16 cellular contexts compared by ENCODE assay signal in the genomic region with DNA sequence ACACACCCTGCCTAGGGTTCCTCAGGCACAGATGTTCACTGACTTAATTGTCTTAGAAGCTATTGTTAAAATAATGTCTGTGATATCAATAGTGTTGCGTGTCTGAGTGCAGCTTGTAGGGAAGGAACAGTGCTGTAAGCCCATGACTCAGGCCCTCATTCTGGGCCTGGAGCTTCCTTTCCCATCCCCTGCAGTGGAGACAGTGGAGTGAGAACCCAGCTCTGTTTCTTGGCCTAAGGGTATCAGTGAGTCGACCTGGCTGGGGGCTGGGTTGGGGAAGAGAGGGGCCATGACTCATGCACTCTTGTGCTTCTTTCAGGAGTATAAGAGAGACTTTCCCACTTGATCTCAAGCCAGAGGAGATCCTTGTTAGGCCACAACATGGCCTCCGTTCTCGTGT.
DNase-seq lines count a peak whose midpoint lies in the region; ATAC-seq and TF ChIP-seq lines count a peak whose summit lies in the region.
"Had no signal": no experiment of that assay in that cellular context is flagged by ENCODE, and none has a peak within 500 bp of the region (broad histone marks: within the 10 kb centered on the region; RNA-seq: fewer than 3 reads in every experiment).

No MANE protein-coding gene starts in this region.

- TF ChIP-seq CTCF in HFFc6 (IDR thresholded peaks at IDR 0.05) (no peak), left lung (IDR thresholded peaks at IDR 0.05) (no peak), transverse colon (IDR thresholded peaks at IDR 0.05) (no peak)

- no peak for TF ChIP-seq EP300 in transverse colon (IDR thresholded peaks at IDR 0.05; ENCODE audit: low read depth)

- TF ChIP-seq POLR2A in transverse colon (IDR thresholded peaks at IDR 0.05) = no peak

- H3K27me3 Mint-ChIP-seq in HFFc6 (ENCODE audit: insufficient read depth) = peaks cover 2% of the 10 kb centered on the region; the same call in 1 of the 2 replicates
- no peaks in the 10 kb centered on the region for H3K27me3 Mint-ChIP-seq in activated naive CD4-positive, alpha-beta T cell treated with anti-CD3 and anti-CD28 coated beads for 36 hours (ENCODE audit: low read depth)

- in situ Hi-C loops in transverse colon (cut with MboI; ENCODE audit: low pct_ligation_motif_present in 1 of 4, low pct_unique_long_range_greater_than_20kb in 1 of 4, low sequenced_read_pairs in 3 of 4) = loop anchor here in 1 of 4 donors (25.0 kb wide), 1 partner anchor 105 kb away; the partner anchor contains the start of gene HRH4

- peaks cover 3% of the 10 kb centered on the region; the same call in 1 of the 2 replicates for H3K9me3 Mint-ChIP-seq in HFFc6
- no peaks in the 10 kb centered on the region for H3K9me3 Mint-ChIP-seq in activated naive CD4-positive, alpha-beta T cell treated with anti-CD3 and anti-CD28 coated beads for 36 hours

- no peak overlapping the region for H3K27ac Mint-ChIP-seq in HFFc6
- no peak overlapping the region for H3K27ac Mint-ChIP-seq in activated naive CD4-positive, alpha-beta T cell treated with anti-CD3 and anti-CD28 coated beads for 36 hours

- H3K27me3 ChIP-seq in left lung (peaks cover 0 to 7% of the 10 kb centered on the region in 2 donors), transverse colon (no peaks in the 10 kb centered on the region)
- H3K27me3 ChIP-seq: colonic mucosa, SJSA1, vagina had no signal

- CTCF ChIA-PET in activated naive CD4-positive, alpha-beta T cell treated with anti-CD3 and anti-CD28 coated beads for 36 hours (lab: Charles Lee) = no interaction called here

- no peak overlapping the region for H3K4me3 Mint-ChIP-seq in HFFc6
- no peak overlapping the region for H3K4me3 Mint-ChIP-seq in activated naive CD4-positive, alpha-beta T cell treated with anti-CD3 and anti-CD28 coated beads for 36 hours

- intact Hi-C loops in left lung (cut with DNase I) (no loop called here), transverse colon (cut with DNase I; ENCODE audit: low total_unique reads) (no loop called here)
- intact Hi-C loops in activated naive CD4-positive, alpha-beta T cell treated with anti-CD3 and anti-CD28 coated beads for 36 hours (cut with micrococcal nuclease) = no loop called here

- no peaks in the 10 kb centered on the region for H3K36me3 Mint-ChIP-seq in HFFc6 (ENCODE audit: low read depth)
- H3K36me3 Mint-ChIP-seq in activated naive CD4-positive, alpha-beta T cell treated with anti-CD3 and anti-CD28 coated beads for 36 hours (ENCODE audit: low read depth) = no peaks in the 10 kb centered on the region

- no peaks in the 10 kb centered on the region for H3K4me1 ChIP-seq in left lung
- H3K4me1 ChIP-seq in transverse colon = no peaks in the 10 kb centered on the region
- H3K4me1 ChIP-seq: colonic mucosa, SJSA1, vagina had no signal

- no peaks in the 10 kb centered on the region for H3K4me1 Mint-ChIP-seq in HFFc6 (ENCODE audit: low read depth)
- no peaks in the 10 kb centered on the region for H3K4me1 Mint-ChIP-seq in activated naive CD4-positive, alpha-beta T cell treated with anti-CD3 and anti-CD28 coated beads for 36 hours (ENCODE audit: low read depth)

- H3K4me3 ChIP-seq in left lung (no peak overlapping the region), transverse colon (no peak overlapping the region)
- H3K4me3 ChIP-seq: colonic mucosa, SJSA1, vagina had no signal

- peak; percentile 50 for ATAC-seq in left lung
- ATAC-seq: HCT116, HepG2 had no signal

- H3K9me3 ChIP-seq in left lung = no peaks in the 10 kb centered on the region
- H3K9me3 ChIP-seq in transverse colon = no peaks in the 10 kb centered on the region
- H3K9me3 ChIP-seq: colonic mucosa, SJSA1, vagina had no signal

- H3K27ac ChIP-seq in left lung (no peak overlapping the region), transverse colon (no peak overlapping the region)
- H3K27ac ChIP-seq: colonic mucosa, SJSA1, vagina, VCaP had no signal

- 33 to 77% methylated on average over 1 to 4 of the region's 4 CpGs for WGBS in transverse colon (ENCODE audit: low coverage in 1 of 2), 2 donors

- DNase-seq in NCI-H2029 treated with DMSO at 0.1 percent for 48 hours (lab: John Stamatoyannopoulos, UW) (peak; percentile 56), NCI-H2029 (lab: John Stamatoyannopoulos, UW) (no peak), HFFc6 (peak; percentile 4), T1000 (lab: John Stamatoyannopoulos, UW) (peak; percentile 78), left lung (no peak), transverse colon (no peak)
- no peak for DNase-seq in activated naive CD4-positive, alpha-beta T cell treated with anti-CD3 and anti-CD28 coated beads for 36 hours
- DNase-seq in activated CD4-positive, alpha-beta T cell treated with anti-CD3 and anti-CD28 coated beads for 4 hours = no peak
- DNase-seq: colonic mucosa; NCI-H2081 treated with DMSO at 0.1 percent for 48 hours; stimulated activated CD4-positive, alpha-beta T cell treated with anti-CD3 and anti-CD28 coated beads, Interleukin-1b, Interleukin-23, amount 100 ng/mL, for 48 hours had no signal

- H3K36me3 ChIP-seq in left lung = no peaks in the 10 kb centered on the region
- H3K36me3 ChIP-seq in transverse colon = no peaks in the 10 kb centered on the region
- H3K36me3 ChIP-seq: colonic mucosa, SJSA1, vagina had no signal

Comparison
In these comparisons a context has a peak if more than half of its experiments do, and no peak if none do; other contexts are left out.
1. DNase-seq: peak in NCI-H2029 treated with DMSO at 0.1 percent for 48 hours (single experiment), HFFc6 (single experiment) and T1000 (single experiment); none in NCI-H2029 (single experiment), left lung (0 of 2), transverse colon (single experiment), activated naive CD4-positive, alpha-beta T cell treated with anti-CD3 and anti-CD28 coated beads for 36 hours (single experiment) and activated CD4-positive, alpha-beta T cell treated with anti-CD3 and anti-CD28 coated beads for 4 hours (0 of 2).